Comparison of ENCODE assay signal across 8 cellular contexts in the genomic region with DNA sequence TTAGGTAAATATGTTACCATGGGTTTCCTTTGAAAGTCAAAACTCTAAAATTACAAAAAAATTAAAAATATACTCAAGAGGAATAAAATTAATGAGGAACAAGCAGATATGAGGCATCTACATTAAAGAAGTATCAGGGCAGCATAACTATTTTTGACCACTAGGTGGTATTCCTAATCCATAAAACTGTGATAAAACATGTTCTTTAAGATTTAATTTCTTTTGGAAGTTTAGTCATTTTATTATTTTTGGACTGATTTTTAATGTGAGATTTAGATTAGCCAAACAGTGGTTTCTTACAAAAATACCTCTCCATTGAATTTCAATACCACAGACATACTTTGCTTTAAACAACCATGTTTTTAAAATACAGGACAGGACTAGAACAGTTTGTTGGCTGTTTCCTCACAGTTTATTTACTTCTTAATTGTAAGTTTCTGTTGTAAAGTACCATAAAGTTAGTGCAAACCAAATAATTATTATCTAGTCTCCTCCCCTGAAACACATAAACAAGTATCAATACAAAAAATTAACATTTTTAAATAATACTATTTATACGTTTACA. TPM values are rescaled to one million over a fixed set of nuclear protein-coding genes. Genes with fewer than 3 reads are reported as not detected.
DNase-seq lines count a peak whose midpoint lies in the region; ATAC-seq and TF ChIP-seq lines count a peak whose summit lies in the region.

No MANE protein-coding gene starts in this region.

- CTCF ChIA-PET in Calu3 (lab: Charles Lee): no interaction called here

- no peaks in the 10 kb centered on the region for H3K9me3 Mint-ChIP-seq in Calu3 (ENCODE audit: low read depth, unreplicated experiment)
- H3K9me3 Mint-ChIP-seq in stimulated activated naive CD8-positive, alpha-beta T cell treated with anti-CD3 and anti-CD28 coated beads, Interleukin-15, amount 100 ng/mL, for 72 hours: no peaks in the 10 kb centered on the region

- H3K27ac Mint-ChIP-seq in Calu3 (ENCODE audit: unreplicated experiment): no peak overlapping the region
- no peak overlapping the region for H3K27ac Mint-ChIP-seq in stimulated activated naive CD8-positive, alpha-beta T cell treated with anti-CD3 and anti-CD28 coated beads, Interleukin-15, amount 100 ng/mL, for 72 hours

- no peak overlapping the region for H3K4me3 Mint-ChIP-seq in Calu3 (ENCODE audit: low read depth, unreplicated experiment)
- no peak overlapping the region for H3K4me3 Mint-ChIP-seq in stimulated activated naive CD8-positive, alpha-beta T cell treated with anti-CD3 and anti-CD28 coated beads, Interleukin-15, amount 100 ng/mL, for 72 hours

- ATAC-seq in HG03064 (IDR thresholded peaks at IDR 0.05; ENCODE audit: low read depth, unreplicated experiment): peak; percentile 67
- peak; percentile 53; the same call in 1 of the 3 replicates for ATAC-seq in SK-N-SH treated with all-trans-retinoic acid at 6 μM for 48 hours
- ATAC-seq in HG03342 (IDR thresholded peaks at IDR 0.05; ENCODE audit: unreplicated experiment): no peak
- ATAC-seq in HG03139 (IDR thresholded peaks at IDR 0.05; ENCODE audit: unreplicated experiment): no peak
- ATAC-seq in stimulated activated naive CD8-positive, alpha-beta T cell treated with anti-CD3 and anti-CD28 coated beads, Interleukin-15, amount 100 ng/mL, for 72 hours: no peak

- intact Hi-C loops in Calu3 (cut with micrococcal nuclease; ENCODE audit: unreplicated experiment): loop anchor here (1.0 kb wide), 1 partner anchor 28 kb away; no protein-coding TSS in a partner anchor

- H3K27me3 Mint-ChIP-seq in Calu3 (ENCODE audit: unreplicated experiment): no peaks in the 10 kb centered on the region
- H3K27me3 Mint-ChIP-seq in stimulated activated naive CD8-positive, alpha-beta T cell treated with anti-CD3 and anti-CD28 coated beads, Interleukin-15, amount 100 ng/mL, for 72 hours: no peaks in the 10 kb centered on the region

- no peaks in the 10 kb centered on the region for H3K4me1 Mint-ChIP-seq in Calu3 (ENCODE audit: low read depth, unreplicated experiment)
- no peaks in the 10 kb centered on the region for H3K4me1 Mint-ChIP-seq in stimulated activated naive CD8-positive, alpha-beta T cell treated with anti-CD3 and anti-CD28 coated beads, Interleukin-15, amount 100 ng/mL, for 72 hours

- peak; percentile 46 for TF ChIP-seq CTCF in Calu3 (IDR thresholded peaks at IDR 0.05; ENCODE audit: unreplicated experiment)

- DNase-seq in Calu3 (no peak), iris pigment epithelial cell (ENCODE audit: low read depth) (peak; percentile 54), NCI-H1436 treated with DMSO at 0.1 percent for 48 hours (lab: John Stamatoyannopoulos, UW) (no peak)
- no peak for DNase-seq in stimulated activated naive CD8-positive, alpha-beta T cell treated with anti-CD3 and anti-CD28 coated beads, Interleukin-15, amount 100 ng/mL, for 72 hours

- no peaks in the 10 kb centered on the region for H3K36me3 Mint-ChIP-seq in Calu3 (ENCODE audit: insufficient read depth, unreplicated experiment)

- BruUV-seq in Calu3 (replicated peaks; lab: Mats Ljungman, UMichigan): no TSS peak

TF ChIP-seq in SK-N-SH treated with all-trans-retinoic acid at 6 μM for 48 hours, 23 proteins besides CTCF, POLR2A, EP300 and RAD21:
- TF ChIP-seq CSDC2 (CRISPR knock-in tag; IDR thresholded peaks at IDR 0.05) (no peak), ZNF565 (CRISPR knock-in tag; conservative IDR thresholded peaks at IDR 0.05; ENCODE audit: low read depth) (no peak), ZFP3 (CRISPR knock-in tag; IDR thresholded peaks at IDR 0.05) (no peak), ARNTL (CRISPR knock-in tag; IDR thresholded peaks at IDR 0.05; ENCODE audit: borderline replicate concordance, low read depth) (no peak), TOX (CRISPR knock-in tag; IDR thresholded peaks at IDR 0.05; ENCODE audit: borderline replicate concordance) (no peak), ISL1 (CRISPR knock-in tag; IDR thresholded peaks at IDR 0.05) (no peak), ZC3H10 (CRISPR knock-in tag; IDR thresholded peaks at IDR 0.05) (no peak), ZNF8 (CRISPR knock-in tag; IDR thresholded peaks at IDR 0.05) (no peak), SNAI2 (CRISPR knock-in tag; IDR thresholded peaks at IDR 0.05) (no peak), ZFP30 (CRISPR knock-in tag; IDR thresholded peaks at IDR 0.05) (no peak), PPARA (CRISPR knock-in tag; IDR thresholded peaks at IDR 0.05; ENCODE audit: borderline replicate concordance) (no peak), OSR1 (CRISPR knock-in tag; IDR thresholded peaks at IDR 0.05) (no peak), RARB (CRISPR knock-in tag; IDR thresholded peaks at IDR 0.05) (no peak), ZNF70 (CRISPR knock-in tag; IDR thresholded peaks at IDR 0.05) (no peak), ESRRG (CRISPR knock-in tag; IDR thresholded peaks at IDR 0.05) (no peak)
- TF ChIP-seq, protein P1, sequence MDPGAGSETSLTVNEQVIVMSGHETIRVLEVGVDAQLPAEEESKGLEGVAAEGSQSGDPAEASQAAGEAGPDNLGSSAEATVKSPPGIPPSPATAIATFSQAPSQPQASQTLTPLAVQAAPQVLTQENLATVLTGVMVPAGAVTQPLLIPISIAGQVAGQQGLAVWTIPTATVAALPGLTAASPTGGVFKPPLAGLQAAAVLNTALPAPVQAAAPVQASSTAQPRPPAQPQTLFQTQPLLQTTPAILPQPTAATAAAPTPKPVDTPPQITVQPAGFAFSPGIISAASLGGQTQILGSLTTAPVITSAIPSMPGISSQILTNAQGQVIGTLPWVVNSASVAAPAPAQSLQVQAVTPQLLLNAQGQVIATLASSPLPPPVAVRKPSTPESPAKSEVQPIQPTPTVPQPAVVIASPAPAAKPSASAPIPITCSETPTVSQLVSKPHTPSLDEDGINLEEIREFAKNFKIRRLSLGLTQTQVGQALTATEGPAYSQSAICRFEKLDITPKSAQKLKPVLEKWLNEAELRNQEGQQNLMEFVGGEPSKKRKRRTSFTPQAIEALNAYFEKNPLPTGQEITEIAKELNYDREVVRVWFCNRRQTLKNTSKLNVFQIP (CRISPR knock-in tag; IDR thresholded peaks at IDR 0.05; ENCODE audit: borderline replicate concordance, low read depth): no peak
- TF ChIP-seq, protein P2, sequence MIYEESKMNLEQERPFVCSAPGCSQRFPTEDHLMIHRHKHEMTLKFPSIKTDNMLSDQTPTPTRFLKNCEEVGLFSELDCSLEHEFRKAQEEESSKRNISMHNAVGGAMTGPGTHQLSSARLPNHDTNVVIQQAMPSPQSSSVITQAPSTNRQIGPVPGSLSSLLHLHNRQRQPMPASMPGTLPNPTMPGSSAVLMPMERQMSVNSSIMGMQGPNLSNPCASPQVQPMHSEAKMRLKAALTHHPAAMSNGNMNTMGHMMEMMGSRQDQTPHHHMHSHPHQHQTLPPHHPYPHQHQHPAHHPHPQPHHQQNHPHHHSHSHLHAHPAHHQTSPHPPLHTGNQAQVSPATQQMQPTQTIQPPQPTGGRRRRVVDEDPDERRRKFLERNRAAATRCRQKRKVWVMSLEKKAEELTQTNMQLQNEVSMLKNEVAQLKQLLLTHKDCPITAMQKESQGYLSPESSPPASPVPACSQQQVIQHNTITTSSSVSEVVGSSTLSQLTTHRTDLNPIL (CRISPR knock-in tag; IDR thresholded peaks at IDR 0.05; ENCODE audit: low read depth): no peak
- TF ChIP-seq, protein P3, sequence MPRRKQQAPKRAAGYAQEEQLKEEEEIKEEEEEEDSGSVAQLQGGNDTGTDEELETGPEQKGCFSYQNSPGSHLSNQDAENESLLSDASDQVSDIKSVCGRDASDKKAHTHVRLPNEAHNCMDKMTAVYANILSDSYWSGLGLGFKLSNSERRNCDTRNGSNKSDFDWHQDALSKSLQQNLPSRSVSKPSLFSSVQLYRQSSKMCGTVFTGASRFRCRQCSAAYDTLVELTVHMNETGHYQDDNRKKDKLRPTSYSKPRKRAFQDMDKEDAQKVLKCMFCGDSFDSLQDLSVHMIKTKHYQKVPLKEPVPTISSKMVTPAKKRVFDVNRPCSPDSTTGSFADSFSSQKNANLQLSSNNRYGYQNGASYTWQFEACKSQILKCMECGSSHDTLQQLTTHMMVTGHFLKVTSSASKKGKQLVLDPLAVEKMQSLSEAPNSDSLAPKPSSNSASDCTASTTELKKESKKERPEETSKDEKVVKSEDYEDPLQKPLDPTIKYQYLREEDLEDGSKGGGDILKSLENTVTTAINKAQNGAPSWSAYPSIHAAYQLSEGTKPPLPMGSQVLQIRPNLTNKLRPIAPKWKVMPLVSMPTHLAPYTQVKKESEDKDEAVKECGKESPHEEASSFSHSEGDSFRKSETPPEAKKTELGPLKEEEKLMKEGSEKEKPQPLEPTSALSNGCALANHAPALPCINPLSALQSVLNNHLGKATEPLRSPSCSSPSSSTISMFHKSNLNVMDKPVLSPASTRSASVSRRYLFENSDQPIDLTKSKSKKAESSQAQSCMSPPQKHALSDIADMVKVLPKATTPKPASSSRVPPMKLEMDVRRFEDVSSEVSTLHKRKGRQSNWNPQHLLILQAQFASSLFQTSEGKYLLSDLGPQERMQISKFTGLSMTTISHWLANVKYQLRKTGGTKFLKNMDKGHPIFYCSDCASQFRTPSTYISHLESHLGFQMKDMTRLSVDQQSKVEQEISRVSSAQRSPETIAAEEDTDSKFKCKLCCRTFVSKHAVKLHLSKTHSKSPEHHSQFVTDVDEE (CRISPR knock-in tag; IDR thresholded peaks at IDR 0.05): no peak
- TF ChIP-seq, protein P4, sequence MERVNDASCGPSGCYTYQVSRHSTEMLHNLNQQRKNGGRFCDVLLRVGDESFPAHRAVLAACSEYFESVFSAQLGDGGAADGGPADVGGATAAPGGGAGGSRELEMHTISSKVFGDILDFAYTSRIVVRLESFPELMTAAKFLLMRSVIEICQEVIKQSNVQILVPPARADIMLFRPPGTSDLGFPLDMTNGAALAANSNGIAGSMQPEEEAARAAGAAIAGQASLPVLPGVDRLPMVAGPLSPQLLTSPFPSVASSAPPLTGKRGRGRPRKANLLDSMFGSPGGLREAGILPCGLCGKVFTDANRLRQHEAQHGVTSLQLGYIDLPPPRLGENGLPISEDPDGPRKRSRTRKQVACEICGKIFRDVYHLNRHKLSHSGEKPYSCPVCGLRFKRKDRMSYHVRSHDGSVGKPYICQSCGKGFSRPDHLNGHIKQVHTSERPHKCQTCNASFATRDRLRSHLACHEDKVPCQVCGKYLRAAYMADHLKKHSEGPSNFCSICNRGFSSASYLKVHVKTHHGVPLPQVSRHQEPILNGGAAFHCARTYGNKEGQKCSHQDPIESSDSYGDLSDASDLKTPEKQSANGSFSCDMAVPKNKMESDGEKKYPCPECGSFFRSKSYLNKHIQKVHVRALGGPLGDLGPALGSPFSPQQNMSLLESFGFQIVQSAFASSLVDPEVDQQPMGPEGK (CRISPR knock-in tag; IDR thresholded peaks at IDR 0.05; ENCODE audit: borderline replicate concordance): no peak

RNA-seq across cellular contexts. Expression of a gene that starts 49.8 kb away (rescaled TPM):
- not detected in 2 replicates for total RNA-seq in Calu3 (2022)

Comparison
In these comparisons a context has a peak if more than half of its experiments do, and no peak if none do; other contexts are left out.
1. ATAC-seq: peak in HG03064 (single experiment) and SK-N-SH treated with all-trans-retinoic acid at 6 μM for 48 hours (single experiment); none in HG03342 (single experiment), HG03139 (single experiment) and stimulated activated naive CD8-positive, alpha-beta T cell treated with anti-CD3 and anti-CD28 coated beads, Interleukin-15, amount 100 ng/mL, for 72 hours (single experiment).